ENCODE assay signal across 8 cellular contexts in the genomic region with DNA sequence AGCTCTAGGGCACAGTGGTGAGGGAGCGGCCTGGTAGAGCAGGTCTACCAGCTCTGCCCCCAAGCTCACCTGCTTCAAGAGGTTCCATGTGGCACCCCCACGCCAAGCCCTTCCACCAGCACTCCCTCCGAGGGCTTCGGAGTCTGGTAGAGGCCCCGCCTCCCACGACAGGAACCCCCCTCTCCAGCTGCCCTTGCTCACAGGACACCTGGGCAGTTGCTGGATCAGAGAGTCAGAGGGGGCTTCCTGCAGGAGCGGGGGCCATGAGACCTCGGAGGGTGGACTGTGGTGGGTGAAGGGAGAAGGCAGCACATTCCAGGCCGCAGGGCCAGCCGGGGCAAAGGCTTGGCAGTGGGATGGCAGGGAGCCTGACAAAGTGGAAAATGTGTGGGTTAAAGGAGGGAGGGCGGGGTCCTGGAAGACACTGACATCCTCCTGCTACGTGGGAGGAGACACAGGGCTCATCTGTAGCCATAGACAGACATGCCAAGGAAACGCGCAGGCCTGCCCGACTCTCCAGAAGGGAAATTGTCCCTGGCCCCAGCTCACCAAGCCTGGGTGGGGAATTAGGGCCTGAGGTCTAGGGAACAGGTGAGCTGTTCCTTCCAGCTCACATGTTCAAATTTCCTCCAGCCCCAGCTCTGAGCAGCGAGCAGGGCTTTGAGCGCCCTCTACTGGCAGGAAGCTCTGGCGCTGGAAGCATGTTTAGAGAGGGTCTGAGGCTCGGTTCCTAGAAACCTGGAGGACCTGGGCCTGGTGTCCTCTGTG.
A peak's percentile ranks its signal among the peaks of the same experiment; 100 is the strongest.
DNase-seq lines count a peak whose midpoint lies in the region; ATAC-seq, FAIRE-seq and TF ChIP-seq lines count a peak whose summit lies in the region.

No MANE protein-coding gene starts in this region.

- peak; percentile 57 for FAIRE-seq in H54 (lab: Jason Lieb, UNC)

- H3K9me3 Mint-ChIP-seq in memory B cell = no peaks in the 10 kb centered on the region

- H3K27ac Mint-ChIP-seq in memory B cell = no peak overlapping the region

- peak; percentile 86 for DNase-seq in AG20443 (ENCODE audit: low spot score)
- DNase-seq in H54 (ENCODE audit: insufficient read length, low spot score) = peak; percentile 87
- peak; percentile 31 for DNase-seq in NCI-H526 treated with DMSO at 0.1 percent for 48 hours (lab: John Stamatoyannopoulos, UW)
- DNase-seq in activated CD4-positive, alpha-beta T cell treated with anti-CD3 and anti-CD28 coated beads, Interleukin-2, amount 50 U/mL, for 48 hours = peak; percentile 86 to 88
- peak; percentile 66 for DNase-seq in effector CD8-positive, alpha-beta T cell (lab: John Stamatoyannopoulos, UW)
- DNase-seq in memory B cell (ENCODE audit: low spot score in 2 of 2) = peak; percentile 80 to 88
- peak; percentile 68 to 75 for DNase-seq in stimulated activated CD8-positive, alpha-beta memory T cell treated with anti-CD3 and anti-CD28 coated beads, Interleukin-2, amount 100 ng/mL, for 48 hours (ENCODE audit: low read depth in 2 of 2)

- no peak for TF ChIP-seq POLR2A in H54 (IDR thresholded peaks at IDR 0.05; ENCODE audit: low read depth, low read length)

- ATAC-seq in memory B cell (ENCODE audit: low read depth) = no peak
- ATAC-seq in GM18502 (IDR thresholded peaks at IDR 0.05; ENCODE audit: poor library complexity, unreplicated experiment) = no peak

- peaks cover 7% of the 10 kb centered on the region for H3K4me1 Mint-ChIP-seq in memory B cell

- no peaks in the 10 kb centered on the region for H3K27me3 Mint-ChIP-seq in memory B cell

- H3K36me3 Mint-ChIP-seq in memory B cell = no peaks in the 10 kb centered on the region

- H3K4me3 Mint-ChIP-seq in memory B cell = no peak overlapping the region

Comparison
In these comparisons a context has a peak if more than half of its experiments do, and no peak if none do; other contexts are left out.
1. DNase-seq: peak in every context shown above with its lines; median percentile 87 in H54; 87 in activated CD4-positive, alpha-beta T cell treated with anti-CD3 and anti-CD28 coated beads, Interleukin-2, amount 50 U/mL, for 48 hours; 86 in AG20443; 84 in memory B cell; 72 in stimulated activated CD8-positive, alpha-beta memory T cell treated with anti-CD3 and anti-CD28 coated beads, Interleukin-2, amount 100 ng/mL, for 48 hours; 66 in effector CD8-positive, alpha-beta T cell; 31 in NCI-H526 treated with DMSO at 0.1 percent for 48 hours.